37 cellular contexts compared by ENCODE assay signal in the genomic region with DNA sequence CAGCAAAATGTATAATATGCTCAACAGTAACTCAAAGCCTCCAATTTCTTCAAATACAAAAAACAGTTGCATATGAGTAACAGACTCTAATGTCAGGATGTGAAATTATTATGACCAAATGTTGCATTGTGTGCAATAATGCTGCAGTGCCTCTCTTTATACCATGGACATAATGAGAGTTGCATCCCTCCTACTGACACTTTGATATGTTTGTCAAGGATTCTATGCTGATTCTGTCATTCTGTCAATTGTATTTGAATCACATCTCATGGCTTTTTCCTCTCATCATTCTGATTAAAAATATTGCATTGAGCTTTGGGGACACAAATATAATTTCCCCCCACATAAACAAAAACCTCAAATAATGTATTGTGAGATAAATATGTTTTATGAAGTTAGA.
"Had no signal": no experiment of that assay in that cellular context is flagged by ENCODE, and none has a peak within 500 bp of the region (broad histone marks: within the 10 kb centered on the region; RNA-seq: fewer than 3 reads in every experiment).

No MANE protein-coding gene starts in this region.

- H3K4me3 Mint-ChIP-seq: activated naive CD4-positive, alpha-beta T cell treated with anti-CD3 and anti-CD28 coated beads for 36 hours; activated naive CD4-positive, alpha-beta T cell treated with anti-CD3 and anti-CD28 coated beads, Interleukin-2, amount 10 ng/mL, durations not matched to agents 7 days and 5 days; activated naive CD4-positive, alpha-beta T cell treated with anti-CD3 and anti-CD28 coated beads, Interleukin-2, amount 50 U/mL, for 24 hours; activated naive CD8-positive, alpha-beta T cell; activated naive CD8-positive, alpha-beta T cell treated with anti-CD3 and anti-CD28 coated beads for 36 hours; activated naive CD8-positive, alpha-beta T cell treated with anti-CD3 and anti-CD28 coated beads, Interleukin-2, amount 10 ng/mL, durations not matched to agents 7 days and 5 days; activated naive CD8-positive, alpha-beta T cell treated with anti-CD3 and anti-CD28 coated beads, Interleukin-2, amount 50 U/mL, for 24 hours; activated T-cell treated with anti-CD3 and anti-CD28 coated beads, Interleukin-2, amount 50 U/mL, for 24 hours; activated T-cell treated with anti-CD3 and anti-CD28 coated beads, Interleukin-2, amount 50 U/mL, for 4 hours; activated T-cell treated with anti-CD3 and anti-CD28 coated beads, Interleukin-2, amount 50 U/mL, for 72 hours; activated T-helper 1 cell treated with anti-CD3 and anti-CD28 coated beads, Interleukin-12 subunit alpha, Interleukin-12 subunit beta, Interleukin-2, Interleukin-4 antibody, amounts not matched to agents 30 ng/mL and 10 ng/mL and 1 ng/mL, durations not matched to agents 14 hours and 24 hours and 36 hours; activated T-helper 17 cell treated with anti-CD3 and anti-CD28 coated beads, Interleukin-2, amount 50 U/mL, for 72 hours; brain; central memory CD8-positive, alpha-beta T cell had no signal

- ATAC-seq: activated naive CD8-positive, alpha-beta T cell treated with anti-CD3 and anti-CD28 coated beads, Interleukin-2, amount 50 U/mL, for 24 hours; activated T-cell treated with anti-CD3 and anti-CD28 coated beads, Interleukin-2, amount 50 U/mL, for 4 hours; body of pancreas had no signal

- H3K4me1 ChIP-seq: ascending aorta, body of pancreas, breast epithelium had no signal

- H3K9me3 Mint-ChIP-seq: activated naive CD4-positive, alpha-beta T cell treated with anti-CD3 and anti-CD28 coated beads for 36 hours; activated naive CD4-positive, alpha-beta T cell treated with anti-CD3 and anti-CD28 coated beads, Interleukin-2, amount 10 ng/mL, durations not matched to agents 7 days and 5 days; activated naive CD4-positive, alpha-beta T cell treated with anti-CD3 and anti-CD28 coated beads, Interleukin-2, amount 50 U/mL, for 24 hours; activated naive CD4-positive, alpha-beta T cell treated with anti-CD3 and anti-CD28 coated beads, Interleukin-2, amount 50 U/mL, for 72 hours; activated naive CD8-positive, alpha-beta T cell treated with anti-CD3 and anti-CD28 coated beads for 36 hours; activated naive CD8-positive, alpha-beta T cell treated with anti-CD3 and anti-CD28 coated beads, Interleukin-2, amount 10 ng/mL, durations not matched to agents 7 days and 5 days; activated naive CD8-positive, alpha-beta T cell treated with anti-CD3 and anti-CD28 coated beads, Interleukin-2, amount 50 U/mL, for 24 hours; activated T-cell treated with anti-CD3 and anti-CD28 coated beads, Interleukin-2, amount 50 U/mL, for 24 hours; activated T-cell treated with anti-CD3 and anti-CD28 coated beads, Interleukin-2, amount 50 U/mL, for 4 hours; activated T-cell treated with anti-CD3 and anti-CD28 coated beads, Interleukin-2, amount 50 U/mL, for 72 hours; activated T-helper 1 cell treated with anti-CD3 and anti-CD28 coated beads, Interleukin-12 subunit alpha, Interleukin-12 subunit beta, Interleukin-2, Interleukin-4 antibody, amounts not matched to agents 30 ng/mL and 10 ng/mL and 1 ng/mL, durations not matched to agents 14 hours and 24 hours and 36 hours; activated T-helper 17 cell treated with anti-CD3 and anti-CD28 coated beads, Interleukin-2, amount 50 U/mL, for 72 hours; activated T-helper 2 cell treated with anti-CD3 and anti-CD28 coated beads, Interferon-gamma antibody, Interleukin-2, Interleukin-4, amounts not matched to agents 10 μg/mL and 5 μg/mL and 100 μg/mL, durations not matched to agents 14 hours and 24 hours and 36 hours; brain; central memory CD8-positive, alpha-beta T cell had no signal

- DNase-seq: activated effector memory CD4-positive, alpha-beta T cell treated with anti-CD3 and anti-CD28 coated beads, Interleukin-2, amount 50 U/mL, for 16 hours; activated gamma-delta T cell; activated gamma-delta T cell treated with Interleukin-2 at 50 U/mL for 16 hours; activated naive CD4-positive, alpha-beta T cell; activated naive CD4-positive, alpha-beta T cell treated with anti-CD3 and anti-CD28 coated beads for 36 hours; activated naive CD4-positive, alpha-beta T cell treated with anti-CD3 and anti-CD28 coated beads, Interleukin-2, amount 10 ng/mL, durations not matched to agents 7 days and 5 days; activated naive CD4-positive, alpha-beta T cell treated with anti-CD3 and anti-CD28 coated beads, Interleukin-2, amount 50 U/mL, for 16 hours; activated naive CD4-positive, alpha-beta T cell treated with Interleukin-2 at 50 U/mL for 16 hours; activated naive CD8-positive, alpha-beta T cell treated with anti-CD3 and anti-CD28 coated beads for 36 hours; activated naive CD8-positive, alpha-beta T cell treated with anti-CD3 and anti-CD28 coated beads, Interleukin-2, amount 10 ng/mL, durations not matched to agents 7 days and 5 days; activated naive CD8-positive, alpha-beta T cell treated with anti-CD3 and anti-CD28 coated beads, Interleukin-2, amount 50 U/mL, for 24 hours; activated T-cell treated with anti-CD3 and anti-CD28 coated beads, Interleukin-2, amount 50 U/mL, for 1 hour; activated T-cell treated with anti-CD3 and anti-CD28 coated beads, Interleukin-2, amount 50 U/mL, for 24 hours; activated T-cell treated with anti-CD3 and anti-CD28 coated beads, Interleukin-2, amount 50 U/mL, for 4 hours; activated T-cell treated with anti-CD3 and anti-CD28 coated beads, Interleukin-2, amount 50 U/mL, for 48 hours; activated T-cell treated with anti-CD3 and anti-CD28 coated beads, Interleukin-2, amount 50 U/mL, for 72 hours; adrenal gland; amniotic stem cell; amygdala; anterior cingulate cortex; aorta; body of pancreas; brain microvascular endothelial cell; caudate nucleus; central memory CD4-positive, alpha-beta T cell; cerebellar nuclear complex had no signal

- H3K4me3 ChIP-seq: adrenal gland, ascending aorta, body of pancreas, breast epithelium, cardiac muscle cell had no signal

- H3K36me3 ChIP-seq: adrenal gland, ascending aorta, brain microvascular endothelial cell, breast epithelium, cardiac muscle cell had no signal

- H3K27ac ChIP-seq: adrenal gland, ascending aorta, body of pancreas, brain microvascular endothelial cell, breast epithelium, cardiac muscle cell had no signal

- H3K36me3 Mint-ChIP-seq: activated naive CD4-positive, alpha-beta T cell treated with anti-CD3 and anti-CD28 coated beads, Interleukin-2, amount 10 ng/mL, durations not matched to agents 7 days and 5 days; activated naive CD4-positive, alpha-beta T cell treated with anti-CD3 and anti-CD28 coated beads, Interleukin-2, amount 50 U/mL, for 24 hours; activated naive CD4-positive, alpha-beta T cell treated with anti-CD3 and anti-CD28 coated beads, Interleukin-2, amount 50 U/mL, for 72 hours; activated naive CD8-positive, alpha-beta T cell; activated naive CD8-positive, alpha-beta T cell treated with anti-CD3 and anti-CD28 coated beads for 36 hours; activated naive CD8-positive, alpha-beta T cell treated with anti-CD3 and anti-CD28 coated beads, Interleukin-2, amount 10 ng/mL, durations not matched to agents 7 days and 5 days; brain had no signal

- H3K9me3 ChIP-seq: adrenal gland, ascending aorta, body of pancreas, breast epithelium had no signal

- H3K27me3 Mint-ChIP-seq: activated naive CD4-positive, alpha-beta T cell treated with anti-CD3 and anti-CD28 coated beads, Interleukin-2, amount 50 U/mL, for 24 hours; activated naive CD8-positive, alpha-beta T cell; activated naive CD8-positive, alpha-beta T cell treated with anti-CD3 and anti-CD28 coated beads for 36 hours; activated naive CD8-positive, alpha-beta T cell treated with anti-CD3 and anti-CD28 coated beads, Interleukin-2, amount 50 U/mL, for 24 hours; activated T-cell treated with anti-CD3 and anti-CD28 coated beads, Interleukin-2, amount 50 U/mL, for 24 hours; activated T-helper 17 cell treated with anti-CD3 and anti-CD28 coated beads, Interleukin-2, amount 50 U/mL, for 72 hours; brain; central memory CD8-positive, alpha-beta T cell had no signal

- H3K27ac Mint-ChIP-seq: activated naive CD4-positive, alpha-beta T cell treated with anti-CD3 and anti-CD28 coated beads for 36 hours; activated naive CD4-positive, alpha-beta T cell treated with anti-CD3 and anti-CD28 coated beads, Interleukin-2, amount 10 ng/mL, durations not matched to agents 7 days and 5 days; activated naive CD4-positive, alpha-beta T cell treated with anti-CD3 and anti-CD28 coated beads, Interleukin-2, amount 50 U/mL, for 24 hours; activated naive CD4-positive, alpha-beta T cell treated with anti-CD3 and anti-CD28 coated beads, Interleukin-2, amount 50 U/mL, for 72 hours; activated naive CD8-positive, alpha-beta T cell; activated naive CD8-positive, alpha-beta T cell treated with anti-CD3 and anti-CD28 coated beads for 36 hours; activated naive CD8-positive, alpha-beta T cell treated with anti-CD3 and anti-CD28 coated beads, Interleukin-2, amount 10 ng/mL, durations not matched to agents 7 days and 5 days; activated naive CD8-positive, alpha-beta T cell treated with anti-CD3 and anti-CD28 coated beads, Interleukin-2, amount 50 U/mL, for 24 hours; activated T-cell treated with anti-CD3 and anti-CD28 coated beads, Interleukin-2, amount 50 U/mL, for 24 hours; activated T-cell treated with anti-CD3 and anti-CD28 coated beads, Interleukin-2, amount 50 U/mL, for 72 hours; activated T-helper 1 cell treated with anti-CD3 and anti-CD28 coated beads, Interleukin-12 subunit alpha, Interleukin-12 subunit beta, Interleukin-2, Interleukin-4 antibody, amounts not matched to agents 30 ng/mL and 10 ng/mL and 1 ng/mL, durations not matched to agents 14 hours and 24 hours and 36 hours; activated T-helper 17 cell treated with anti-CD3 and anti-CD28 coated beads, Interleukin-2, amount 50 U/mL, for 72 hours; activated T-helper 2 cell treated with anti-CD3 and anti-CD28 coated beads, Interferon-gamma antibody, Interleukin-2, Interleukin-4, amounts not matched to agents 10 μg/mL and 5 μg/mL and 100 μg/mL, durations not matched to agents 14 hours and 24 hours and 36 hours; brain had no signal

- H3K4me1 Mint-ChIP-seq: activated naive CD4-positive, alpha-beta T cell treated with anti-CD3 and anti-CD28 coated beads, Interleukin-2, amount 50 U/mL, for 24 hours; activated naive CD8-positive, alpha-beta T cell treated with anti-CD3 and anti-CD28 coated beads for 36 hours; activated naive CD8-positive, alpha-beta T cell treated with anti-CD3 and anti-CD28 coated beads, Interleukin-2, amount 10 ng/mL, durations not matched to agents 7 days and 5 days; activated naive CD8-positive, alpha-beta T cell treated with anti-CD3 and anti-CD28 coated beads, Interleukin-2, amount 50 U/mL, for 24 hours; activated T-helper 17 cell treated with anti-CD3 and anti-CD28 coated beads, Interleukin-2, amount 50 U/mL, for 72 hours; brain; central memory CD8-positive, alpha-beta T cell had no signal

- H3K27me3 ChIP-seq: adrenal gland, ascending aorta, body of pancreas, brain microvascular endothelial cell, breast epithelium, cardiac muscle cell had no signal
